In genomic region chr19:11256189-11256588, GRCh38 we compare ENCODE assay signal across 21 cellular contexts. TPM values are rescaled to one million over a fixed set of nuclear protein-coding genes. Genes with fewer than 3 reads are reported as not detected.
DNase-seq lines count a peak whose midpoint lies in the region; ATAC-seq, FAIRE-seq and TF ChIP-seq lines count a peak whose summit lies in the region.
"Had no signal": no experiment of that assay in that cellular context is flagged by ENCODE, and none has a peak within 500 bp of the region (broad histone marks: within the 10 kb centered on the region; RNA-seq: fewer than 3 reads in every experiment).

No MANE protein-coding gene starts in this region.

- H3K36me3 ChIP-seq in K562 (ENCODE audit: control insufficient read depth, insufficient read depth, low read length): peaks cover 4% of the 10 kb centered on the region; the same call in 2 of the 3 replicates
- peaks cover 0 to 17% (median 14%) of the 10 kb centered on the region in 9 donors for H3K36me3 ChIP-seq in heart left ventricle
- H3K36me3 ChIP-seq in Karpas-422 (ENCODE audit: insufficient read depth, low read length): no peaks in the 10 kb centered on the region

- TF ChIP-seq POLR2A in K562 (conservative IDR thresholded peaks at IDR 0.05): no peak
- no peak for TF ChIP-seq POLR2A in heart left ventricle (IDR thresholded peaks at IDR 0.05)

- no peak for TF ChIP-seq EP300 in K562 (IDR thresholded peaks at IDR 0.05; ENCODE audit: low read length)

- H3K27ac Mint-ChIP-seq in neural crest cell (ENCODE audit: unreplicated experiment): no peak overlapping the region
- H3K27ac Mint-ChIP-seq: CD8-positive, alpha-beta T cell; T-helper 1 cell treated with Interleukin-12 subunit alpha and Interleukin-12 subunit beta and Interleukin-4 antibody, amounts not matched to agents 30 μg/mL and 1 μg/mL, for 36 hours had no signal

- H3K9me3 Mint-ChIP-seq in neural crest cell: no peaks in the 10 kb centered on the region
- H3K9me3 Mint-ChIP-seq: CD8-positive, alpha-beta T cell; T-helper 1 cell treated with Interleukin-12 subunit alpha and Interleukin-12 subunit beta and Interleukin-4 antibody, amounts not matched to agents 30 μg/mL and 1 μg/mL, for 36 hours had no signal

- H3K27me3 ChIP-seq in K562 (ENCODE audit: control insufficient read depth in 2 of 2, insufficient read depth in 2 of 2, low read length in 2 of 2) (no peaks in the 10 kb centered on the region), heart left ventricle (no peaks in the 10 kb centered on the region), Karpas-422 (ENCODE audit: low read length) (no peaks in the 10 kb centered on the region)

- no peaks in the 10 kb centered on the region for H3K9me2 ChIP-seq in Karpas-422 (replicated peaks; ENCODE audit: insufficient read depth, low read length)

- BruUV-seq in K562 (replicated peaks; lab: Mats Ljungman, UMichigan): no TSS peak

- TF ChIP-seq CTCF in AG10803 (conservative IDR thresholded peaks at IDR 0.05; ENCODE audit: low read length) (no peak), K562 (IDR thresholded peaks at IDR 0.05 in 2 of 3, conservative IDR thresholded peaks at IDR 0.05 in 1 of 3; ENCODE audit: insufficient read depth in 2 of 3, low read depth in 1 of 3, low read length in 3 of 3) (no peak), heart left ventricle (IDR thresholded peaks at IDR 0.05) (no peak), neural crest cell (conservative IDR thresholded peaks at IDR 0.05) (no peak)

- H2AFZ ChIP-seq in K562 (ENCODE audit: low read depth, low read length) (no peak overlapping the region), Karpas-422 (ENCODE audit: low read length) (no peak overlapping the region)

- in situ Hi-C loops in K562 (cut with MboI): no loop called here

- peaks cover 0 to 3% of the 10 kb centered on the region in 2 experiments; a peak in 2 of 5 replicates for H3K4me1 ChIP-seq in K562 (replicated peaks in 1 of 2; ENCODE audit: control insufficient read depth in 2 of 2, insufficient read depth in 2 of 2, low read length in 2 of 2)
- H3K4me1 ChIP-seq in heart left ventricle: peaks cover 0 to 60% (median 33%) of the 10 kb centered on the region in 12 donors
- no peaks in the 10 kb centered on the region for H3K4me1 ChIP-seq in Karpas-422 (ENCODE audit: low read length)
- H3K4me1 ChIP-seq: A549 had no signal

- WGBS in K562 (ENCODE audit: insufficient coverage, low coverage, missing lambda C conversion rate): 39% methylated on average over 5 of the region's 7 CpGs
- 18 to 31% (median 22%) methylated on average over 7 of the region's 7 CpGs for WGBS in heart left ventricle, 4 donors

- H3K27me3 Mint-ChIP-seq in neural crest cell (ENCODE audit: low read depth): no peaks in the 10 kb centered on the region

- H3K27ac ChIP-seq in K562 (ENCODE audit: extremely low read depth, low read depth, low read length) (no peak overlapping the region), heart left ventricle (peak overlapping the region; percentile 18 to 92 (median 48)), Karpas-422 (ENCODE audit: low read length) (no peak overlapping the region)
- H3K27ac ChIP-seq: A549 had no signal

- H3K4me3 Mint-ChIP-seq in neural crest cell: no peak overlapping the region
- H3K4me3 Mint-ChIP-seq: CD8-positive, alpha-beta T cell; T-helper 1 cell treated with Interleukin-12 subunit alpha and Interleukin-12 subunit beta and Interleukin-4 antibody, amounts not matched to agents 30 μg/mL and 1 μg/mL, for 36 hours had no signal

- intact Hi-C loops in K562 (cut with micrococcal nuclease): no loop called here
- intact Hi-C loops in heart left ventricle (cut with DNase I): no loop called here

- H3K4me1 Mint-ChIP-seq in neural crest cell: peaks cover 4% of the 10 kb centered on the region

- POLR2A ChIA-PET in K562 (lab: Yijun Ruan, JAX): interaction anchor here (1.0 kb wide), 1 partner anchor 11 kb away, joined by 3 read pairs; no protein-coding TSS in a partner anchor

- H3K79me2 ChIP-seq in K562 (ENCODE audit: control insufficient read depth, insufficient read depth, low read length) (no peaks in the 10 kb centered on the region), Karpas-422 (ENCODE audit: low read length) (no peaks in the 10 kb centered on the region)

- no peak overlapping the region for H3K4me3 ChIP-seq in AG10803 (ENCODE audit: low read length)
- H3K4me3 ChIP-seq in K562: no peak overlapping the region
- H3K4me3 ChIP-seq in heart left ventricle: peak overlapping the region in 2 of 12 donors; percentile 4 to 14
- H3K4me3 ChIP-seq in Karpas-422 (ENCODE audit: low read length): no peak overlapping the region
- H3K4me3 ChIP-seq: A549 had no signal

- no peak for TF ChIP-seq RAD21 in K562 (CRISPR knock-in tag; conservative IDR thresholded peaks at IDR 0.05 in 1 of 2, IDR thresholded peaks at IDR 0.05 in 1 of 2)

- FAIRE-seq in K562 (lab: Jason Lieb, UNC): no peak
- FAIRE-seq: A549 had no signal

- CTCF ChIA-PET in K562 (lab: Yijun Ruan, JAX; ENCODE audit: low intra/inter-chr PET ratio): no interaction called here

- H3K4me2 ChIP-seq in K562 (ENCODE audit: insufficient read depth, low read length): no peak overlapping the region
- no peak overlapping the region for H3K4me2 ChIP-seq in Karpas-422 (ENCODE audit: low read depth, low read length, poor library complexity, severe bottlenecking)
- H3K4me2 ChIP-seq: A549 had no signal

- ATAC-seq in K562: no peak; the same call in 2 of the 3 replicates
- ATAC-seq in heart left ventricle: peak; percentile 45 to 83 (median 66)
- ATAC-seq in stimulated activated naive CD8-positive, alpha-beta T cell treated with anti-CD3 and anti-CD28 coated beads, Interleukin-15, Interleukin-2, amounts not matched to agents 100 U/mL and 50 U/mL, for 24 hours: no peak
- no peak for ATAC-seq in HG03378 (IDR thresholded peaks at IDR 0.05; ENCODE audit: unreplicated experiment)
- ATAC-seq: A549; CD8-positive, alpha-beta T cell had no signal

- H3K9me1 ChIP-seq in K562 (ENCODE audit: control insufficient read depth, insufficient read depth, low read length): no peaks in the 10 kb centered on the region

- H3K9me3 ChIP-seq in K562 (replicated peaks; ENCODE audit: control insufficient read depth, insufficient read depth, low read depth, low read length) (no peaks in the 10 kb centered on the region), heart left ventricle (no peaks in the 10 kb centered on the region), Karpas-422 (ENCODE audit: low read length) (no peaks in the 10 kb centered on the region)
- H3K9me3 ChIP-seq: A549 had no signal

- H3K36me3 Mint-ChIP-seq in neural crest cell (ENCODE audit: low read depth): no peaks in the 10 kb centered on the region
- H3K36me3 Mint-ChIP-seq: CD8-positive, alpha-beta T cell had no signal

- H4K20me1 ChIP-seq in K562 (replicated peaks; ENCODE audit: control insufficient read depth, insufficient read depth, low read length) (0 out of 2 replicates have a peak, but pooled peaks cover 8% of the 10 kb centered on the region), Karpas-422 (ENCODE audit: insufficient read depth, low read depth, low read length) (no peaks in the 10 kb centered on the region)

- DNase-seq in AG10803 (ENCODE audit: low read depth) (peak; percentile 20), K562 (ENCODE audit: extremely low read depth in 1 of 4, low spot score in 3 of 4) (no peak), heart left ventricle (peak; percentile 76 to 86 (median 80)), neural crest cell (ENCODE audit: low read depth, low spot score) (peak; percentile 22), Karpas-422 (no peak)
- DNase-seq in stimulated activated naive CD8-positive, alpha-beta T cell treated with anti-CD3 and anti-CD28 coated beads, Interleukin-15, Interleukin-2, amounts not matched to agents 100 U/mL and 50 U/mL, for 24 hours: no peak
- no peak for DNase-seq in central memory CD4-positive, alpha-beta T cell
- DNase-seq: activated CD4-positive, alpha-beta T cell treated with anti-CD3 and anti-CD28 coated beads for 4 hours; CD8-positive, alpha-beta T cell; effector CD4-positive, alpha-beta T cell; EL; GOT3; head of caudate nucleus; KG1; NCI-H1417; NCI-H510A had no signal

- H3K9ac ChIP-seq in K562 (ENCODE audit: insufficient read depth in 1 of 2, low read depth in 2 of 2, low read length in 2 of 2): peak overlapping the region in 1 of 2 experiments; percentile 64; a peak in 1 of 4 replicates
- no peak overlapping the region for H3K9ac ChIP-seq in Karpas-422 (ENCODE audit: low read length)

RNA-seq across cellular contexts. Expression of gene DOCK6, which starts 6.1 kb away (rescaled TPM):
- 79.9 and 184 TPM in 2 replicates for total RNA-seq in K562 (2011; cell fraction: chromatin; rRNA removed; ENCODE audit: low replicate concordance)
- 88.2 and 89.2 TPM in 2 replicates for total RNA-seq in K562 (2011; cell fraction: nucleolus; rRNA removed)
- 65.6 and 76.9 TPM in 2 replicates for total RNA-seq in K562 (2011; cell fraction: nucleoplasm; rRNA removed)
- 3.8 and 5.7 TPM in 2 replicates for total RNA-seq in K562 (2014; rRNA removed)
- total RNA-seq in K562 (2014; rRNA removed; fragmentation: Illumina TruSeq; extraction: Trizol): 2.0 and 2.4 TPM in 2 replicates
- 1.9 and 2.3 TPM in 2 replicates for total RNA-seq in K562 (2015; rRNA removed; fragmentation: Illumina TruSeq; extraction: Trizol)
- 19.3 and 20.2 TPM in 2 replicates for total RNA-seq in K562 (2021)
- 7.0 and 14.5 TPM in 2 replicates for polyA plus RNA-seq in K562 (2011; rRNA removed)
- polyA plus RNA-seq in K562 (2011; cell fraction: cytosol; rRNA removed): 8.0 and 14.5 TPM in 2 replicates
- 78.6 and 79.9 TPM in 2 replicates for polyA plus RNA-seq in K562 (2011; cell fraction: nucleus; rRNA removed)
- polyA plus RNA-seq in K562 (2012): 7.9 and 22.7 TPM in 2 replicates
- 4.4 and 7.3 TPM in 2 replicates for polyA plus RNA-seq in K562 (2014; fragmentation: Illumina TruSeq; extraction: Trizol)
- under 1 TPM; 0.35 to 0.46 TPM for polyA plus RNA-seq in K562 (2014; fragmentation: Nextera tagmentation; extraction: Ambion mirVana)
- polyA plus RNA-seq in K562 (2014; rRNA removed): 10.0 and 11.8 TPM in 2 replicates
- 5.3 and 5.8 TPM in 2 replicates for polyA minus RNA-seq in K562 (2011; rRNA and poly(A)+ RNA removed)
- polyA minus RNA-seq in K562 (2011; cell fraction: cytosol; rRNA and poly(A)+ RNA removed): 8.8 and 17.8 TPM in 2 replicates
- 15.8 and 20.2 TPM in 2 replicates for polyA minus RNA-seq in K562 (2011; cell fraction: nucleus; rRNA and poly(A)+ RNA removed)
- 10 to 100 TPM; 21.6 to 57.8 (median 39.5) TPM for total RNA-seq in heart left ventricle
- 10 to 100 TPM; 25.6 to 36.0 TPM for polyA plus RNA-seq in heart left ventricle
- 34.7 and 40.6 TPM in 2 replicates for total RNA-seq in neural crest cell
- 6.5 and 10.3 TPM in 2 replicates for total RNA-seq in Karpas-422 (2014; rRNA removed; shearing (Covaris generic); ENCODE audit: low replicate concordance)

RNA-seq across cellular contexts. Expression of gene ANGPTL8, which starts 16.8 kb away (rescaled TPM):
- total RNA-seq in K562 (2011; cell fraction: chromatin; rRNA removed; ENCODE audit: low replicate concordance): not detected in 2 replicates
- not detected in 2 replicates for total RNA-seq in K562 (2011; cell fraction: nucleolus; rRNA removed)
- not detected in 2 replicates for total RNA-seq in K562 (2011; cell fraction: nucleoplasm; rRNA removed)
- total RNA-seq in K562 (2014; rRNA removed) (not detected in 2 replicates), K562 (2014; rRNA removed; fragmentation: Illumina TruSeq; extraction: Trizol) (not detected in 2 replicates), K562 (2015; rRNA removed; fragmentation: Illumina TruSeq; extraction: Trizol) (not detected in 2 replicates), K562 (2021) (not detected in 2 replicates), heart left ventricle (1 to 10 TPM in 1 of 9 donors, not detected in 8; 6.3 TPM), neural crest cell (not detected in 2 replicates)
- polyA plus RNA-seq in K562 (2011; rRNA removed) (not detected in 2 replicates), K562 (2014; fragmentation: Illumina TruSeq; extraction: Trizol) (not detected in 2 replicates), K562 (2014; fragmentation: Nextera tagmentation; extraction: Ambion mirVana) (not detected), K562 (2014; rRNA removed) (not detected in 2 replicates), heart left ventricle (10 to 100 TPM in 1 of 2 donors, under 1 TPM in 1; 0.61 to 10.2 TPM)
- polyA plus RNA-seq in K562 (2011; cell fraction: cytosol; rRNA removed): not detected in 2 replicates
- not detected in 2 replicates for polyA plus RNA-seq in K562 (2011; cell fraction: nucleus; rRNA removed)
- polyA plus RNA-seq in K562 (2012): not detected in 2 replicates
- not detected in 2 replicates for polyA minus RNA-seq in K562 (2011; rRNA and poly(A)+ RNA removed)
- polyA minus RNA-seq in K562 (2011; cell fraction: cytosol; rRNA and poly(A)+ RNA removed): not detected in 2 replicates
- not detected in 2 replicates for polyA minus RNA-seq in K562 (2011; cell fraction: nucleus; rRNA and poly(A)+ RNA removed)
- not detected in 2 replicates for total RNA-seq in Karpas-422 (2014; rRNA removed; shearing (Covaris generic); ENCODE audit: low replicate concordance)
- total RNA-seq: CD8-positive, alpha-beta T cell; lower leg skin had no signal

RNA-seq across cellular contexts. Expression of gene TSPAN16, which starts 39.8 kb away (rescaled TPM):
- total RNA-seq in K562 (2011; cell fraction: chromatin; rRNA removed; ENCODE audit: low replicate concordance): not detected in 2 replicates
- not detected in 2 replicates for total RNA-seq in K562 (2011; cell fraction: nucleolus; rRNA removed)
- total RNA-seq in K562 (2011; cell fraction: nucleoplasm; rRNA removed): not detected in 2 replicates
- total RNA-seq in K562 (2014; rRNA removed) (not detected in 2 replicates), K562 (2014; rRNA removed; fragmentation: Illumina TruSeq; extraction: Trizol) (not detected in 2 replicates), K562 (2015; rRNA removed; fragmentation: Illumina TruSeq; extraction: Trizol) (not detected in 2 replicates), K562 (2021) (not detected in 2 replicates), heart left ventricle (not detected), neural crest cell (not detected in 2 replicates)
- polyA plus RNA-seq in K562 (2011; rRNA removed) (not detected in 2 replicates), K562 (2014; fragmentation: Illumina TruSeq; extraction: Trizol) (not detected in 2 replicates), K562 (2014; fragmentation: Nextera tagmentation; extraction: Ambion mirVana) (not detected), K562 (2014; rRNA removed) (not detected in 2 replicates), heart left ventricle (not detected)
- not detected in 2 replicates for polyA plus RNA-seq in K562 (2011; cell fraction: cytosol; rRNA removed)
- not detected in 2 replicates for polyA plus RNA-seq in K562 (2011; cell fraction: nucleus; rRNA removed)
- not detected in 2 replicates for polyA plus RNA-seq in K562 (2012)
- not detected in 2 replicates for polyA minus RNA-seq in K562 (2011; rRNA and poly(A)+ RNA removed)
- not detected in 2 replicates for polyA minus RNA-seq in K562 (2011; cell fraction: cytosol; rRNA and poly(A)+ RNA removed)
- polyA minus RNA-seq in K562 (2011; cell fraction: nucleus; rRNA and poly(A)+ RNA removed): not detected in 2 replicates
- total RNA-seq in Karpas-422 (2014; rRNA removed; shearing (Covaris generic); ENCODE audit: low replicate concordance): not detected in 2 replicates
- total RNA-seq: CD8-positive, alpha-beta T cell; lower leg skin; subcutaneous adipose tissue had no signal
- polyA plus RNA-seq: A549 had no signal

RNA-seq across cellular contexts. Expression of gene KANK2, which starts 58.8 kb away (rescaled TPM):
- total RNA-seq in K562 (2011; cell fraction: chromatin; rRNA removed; ENCODE audit: low replicate concordance): 29.2 and 60.7 TPM in 2 replicates
- 29.0 and 31.2 TPM in 2 replicates for total RNA-seq in K562 (2011; cell fraction: nucleolus; rRNA removed)
- total RNA-seq in K562 (2011; cell fraction: nucleoplasm; rRNA removed): 30.1 and 39.5 TPM in 2 replicates
- total RNA-seq in K562 (2014; rRNA removed) (32.2 and 41.2 TPM in 2 replicates), K562 (2014; rRNA removed; fragmentation: Illumina TruSeq; extraction: Trizol) (12.7 and 13.9 TPM in 2 replicates), K562 (2015; rRNA removed; fragmentation: Illumina TruSeq; extraction: Trizol) (19.8 and 21.3 TPM in 2 replicates), K562 (2021) (36.0 and 37.5 TPM in 2 replicates), heart left ventricle (1,000 to 10,000 TPM in 1 of 9 donors, 100 to 1,000 TPM in 8; 232 to 1,831 (median 296) TPM), neural crest cell (32.1 and 34.2 TPM in 2 replicates)
- polyA plus RNA-seq in K562 (2011; rRNA removed) (10.8 and 13.5 TPM in 2 replicates), K562 (2014; fragmentation: Illumina TruSeq; extraction: Trizol) (47.7 and 47.8 TPM in 2 replicates), K562 (2014; fragmentation: Nextera tagmentation; extraction: Ambion mirVana) (1 to 10 TPM; 4.4 to 5.6 TPM), K562 (2014; rRNA removed) (17.4 and 24.6 TPM in 2 replicates), heart left ventricle (100 to 1,000 TPM; 275 to 281 TPM)
- polyA plus RNA-seq in K562 (2011; cell fraction: cytosol; rRNA removed): 9.4 and 26.1 TPM in 2 replicates
- 15.1 and 27.0 TPM in 2 replicates for polyA plus RNA-seq in K562 (2011; cell fraction: nucleus; rRNA removed)
- polyA plus RNA-seq in K562 (2012): 30.1 and 49.8 TPM in 2 replicates
- polyA minus RNA-seq in K562 (2011; rRNA and poly(A)+ RNA removed): 7.2 and 12.8 TPM in 2 replicates
- 18.5 and 26.0 TPM in 2 replicates for polyA minus RNA-seq in K562 (2011; cell fraction: cytosol; rRNA and poly(A)+ RNA removed)
- 6.7 and 6.9 TPM in 2 replicates for polyA minus RNA-seq in K562 (2011; cell fraction: nucleus; rRNA and poly(A)+ RNA removed)
- 0.19 and 1.9 TPM in 2 replicates for total RNA-seq in Karpas-422 (2014; rRNA removed; shearing (Covaris generic); ENCODE audit: low replicate concordance)

Comparison
In these comparisons a context has a peak if more than half of its experiments do, and no peak if none do; other contexts are left out.
1. DNase-seq: peak in AG10803 (single experiment), heart left ventricle (5 of 5) and neural crest cell (single experiment); none in K562 (0 of 4), stimulated activated naive CD8-positive, alpha-beta T cell treated with anti-CD3 and anti-CD28 coated beads, Interleukin-15, Interleukin-2, amounts not matched to agents 100 U/mL and 50 U/mL, for 24 hours (single experiment), central memory CD4-positive, alpha-beta T cell (single experiment) and Karpas-422 (single experiment).
2. ATAC-seq: peak in heart left ventricle (4 of 4); none in K562 (single experiment), stimulated activated naive CD8-positive, alpha-beta T cell treated with anti-CD3 and anti-CD28 coated beads, Interleukin-15, Interleukin-2, amounts not matched to agents 100 U/mL and 50 U/mL, for 24 hours (single experiment) and HG03378 (single experiment).
3. H3K27ac ChIP-seq: peak in heart left ventricle (12 of 12); none in K562 (single experiment) and Karpas-422 (single experiment).